Comparison of ENCODE assay signal across 9 cellular contexts in the genomic region with DNA sequence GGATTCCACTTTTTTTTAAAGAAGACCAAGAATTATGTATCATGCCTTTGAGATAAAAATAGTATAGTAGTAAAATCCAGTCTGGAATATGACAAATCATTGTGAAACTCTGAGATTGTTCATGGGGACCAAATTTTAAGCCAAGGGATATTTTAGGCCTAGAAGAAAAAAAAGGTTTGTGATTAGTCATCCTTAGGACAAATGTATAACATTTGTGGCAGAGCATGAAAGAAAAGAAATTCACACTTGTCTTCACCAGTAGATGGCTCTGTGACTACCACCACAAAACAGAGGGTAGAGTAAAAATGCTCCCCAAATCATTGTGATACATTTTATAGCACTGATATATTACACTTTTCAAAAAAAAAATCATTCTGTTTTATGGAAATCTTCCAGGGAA.
DNase-seq lines count a peak whose midpoint lies in the region; ATAC-seq and TF ChIP-seq lines count a peak whose summit lies in the region.
"Had no signal": no experiment of that assay in that cellular context is flagged by ENCODE, and none has a peak within 500 bp of the region (broad histone marks: within the 10 kb centered on the region; RNA-seq: fewer than 3 reads in every experiment).

No MANE protein-coding gene starts in this region.

- H3K9me3 ChIP-seq in PC-9 (ENCODE audit: insufficient read depth, low read depth) = no peaks in the 10 kb centered on the region

- ATAC-seq in GM21528 (IDR thresholded peaks at IDR 0.05; ENCODE audit: low FRiP score, unreplicated experiment) = no peak

- CTCF ChIA-PET in PC-9 (lab: Charles Lee) = no interaction called here

- POLR2A ChIA-PET in PC-9 (lab: Charles Lee; ENCODE audit: unreplicated experiment) = no interaction called here

- peak; percentile 46 for TF ChIP-seq CTCF in choroid plexus epithelial cell (conservative IDR thresholded peaks at IDR 0.05; ENCODE audit: low read depth, low read length)
- TF ChIP-seq CTCF in PC-9 (conservative IDR thresholded peaks at IDR 0.05) = no peak; the same call in 1 of the 2 replicates

- no peaks in the 10 kb centered on the region for H3K36me3 ChIP-seq in PC-9 (ENCODE audit: low read depth)

- intact Hi-C loops in PC-9 (cut with micrococcal nuclease; ENCODE audit: unreplicated experiment) = no loop called here

- H3K27ac ChIP-seq in PC-9 = no peak overlapping the region

- no peak overlapping the region for H3K4me2 ChIP-seq in PC-9

- DNase-seq in NCI-H510A treated with DMSO at 0.1 percent for 48 hours (lab: John Stamatoyannopoulos, UW) = peak; percentile 10
- no peak for DNase-seq in NCI-H510A (lab: John Stamatoyannopoulos, UW)
- DNase-seq in NAMALWA (ENCODE audit: low spot score) = peak; percentile 20
- DNase-seq in choroid plexus epithelial cell (ENCODE audit: low read depth) = peak; percentile 44
- DNase-seq in renal cortical epithelial cell (ENCODE audit: low read depth) = peak; percentile 9
- DNase-seq in PC-9 = no peak
- no peak for DNase-seq in stimulated activated CD4-positive, alpha-beta T cell treated with anti-CD3 and anti-CD28 coated beads, Interleukin-4, amount 100 ng/mL, for 24 hours
- DNase-seq: CD4-positive, CD25-positive, alpha-beta regulatory T cell had no signal

- no peak overlapping the region for H2AFZ ChIP-seq in PC-9

- no peaks in the 10 kb centered on the region for H3F3A ChIP-seq in PC-9 (ENCODE audit: insufficient read depth, low read depth)

- no peaks in the 10 kb centered on the region for H3K9me2 ChIP-seq in PC-9 (ENCODE audit: insufficient read depth)

- no peaks in the 10 kb centered on the region for H3K4me1 ChIP-seq in PC-9 (replicated peaks; ENCODE audit: insufficient read depth)

- H3K27me3 ChIP-seq in PC-9 (ENCODE audit: insufficient read depth, low read depth) = no peaks in the 10 kb centered on the region

- no peaks in the 10 kb centered on the region for H4K20me1 ChIP-seq in PC-9 (ENCODE audit: insufficient read depth)

- H3K79me2 ChIP-seq in PC-9 (ENCODE audit: low read depth) = no peaks in the 10 kb centered on the region

- H3K4me3 ChIP-seq in choroid plexus epithelial cell (ENCODE audit: low read depth, low read length) (no peak overlapping the region), PC-9 (no peak overlapping the region)

- no TSS peak for BruUV-seq in PC-9 (replicated peaks; lab: Mats Ljungman, UMichigan)

Comparison
In these comparisons a context has a peak if more than half of its experiments do, and no peak if none do; other contexts are left out.
1. DNase-seq: peak in NCI-H510A treated with DMSO at 0.1 percent for 48 hours (single experiment), NAMALWA (single experiment), choroid plexus epithelial cell (single experiment) and renal cortical epithelial cell (single experiment); none in NCI-H510A (single experiment), PC-9 (0 of 2) and stimulated activated CD4-positive, alpha-beta T cell treated with anti-CD3 and anti-CD28 coated beads, Interleukin-4, amount 100 ng/mL, for 24 hours (single experiment).